23 cellular contexts compared by ENCODE assay signal in genomic region chr15:39376371-39376909, GRCh38.
DNase-seq lines count a peak whose midpoint lies in the region; ATAC-seq, FAIRE-seq and TF ChIP-seq lines count a peak whose summit lies in the region.
"Had no signal": no experiment of that assay in that cellular context is flagged by ENCODE, and none has a peak within 500 bp of the region (broad histone marks: within the 10 kb centered on the region; RNA-seq: fewer than 3 reads in every experiment).

No MANE protein-coding gene starts in this region.

- H3K79me2 ChIP-seq in HepG2 (ENCODE audit: insufficient read depth, low read length), result no peaks in the 10 kb centered on the region
- no peaks in the 10 kb centered on the region for H3K79me2 ChIP-seq in astrocyte (ENCODE audit: insufficient read depth, low read length)
- H3K79me2 ChIP-seq in PC-3 (ENCODE audit: low read length), result no peaks in the 10 kb centered on the region
- no peaks in the 10 kb centered on the region for H3K79me2 ChIP-seq in neural progenitor cell (ENCODE audit: low read depth)

- H3K4me3 Mint-ChIP-seq in astrocyte (ENCODE audit: unreplicated experiment), result no peak overlapping the region
- no peak overlapping the region for H3K4me3 Mint-ChIP-seq in neural progenitor cell
- H3K4me3 Mint-ChIP-seq: activated naive CD8-positive, alpha-beta T cell treated with anti-CD3 and anti-CD28 coated beads, Interleukin-2, amount 50 U/mL, for 24 hours; activated T-helper 1 cell treated with anti-CD3 and anti-CD28 coated beads, Interleukin-12 subunit alpha, Interleukin-12 subunit beta, Interleukin-2, Interleukin-4 antibody, amounts not matched to agents 30 ng/mL and 10 ng/mL and 1 ng/mL, durations not matched to agents 14 hours and 24 hours and 36 hours; GM23338; natural killer cell had no signal

- FAIRE-seq in HepG2 (lab: Jason Lieb, UNC) (no peak), astrocyte (lab: Jason Lieb, UNC) (no peak)
- FAIRE-seq: A204.1 had no signal

- H3K36me3 ChIP-seq in liver (ENCODE audit: control insufficient read depth in 4 of 4, insufficient read depth in 3 of 4, low read depth in 1 of 4, low read length in 3 of 4) (no peaks in the 10 kb centered on the region), HepG2 (replicated peaks in 1 of 2; ENCODE audit: control insufficient read depth in 1 of 2, insufficient read depth in 2 of 2, low read length in 2 of 2) (no peaks in the 10 kb centered on the region), astrocyte (ENCODE audit: insufficient read depth, low read length) (no peaks in the 10 kb centered on the region), right lobe of liver (no peaks in the 10 kb centered on the region), PC-3 (ENCODE audit: low read depth, low read length) (no peaks in the 10 kb centered on the region), neural progenitor cell (no peaks in the 10 kb centered on the region)

- H3K27me3 ChIP-seq in liver (ENCODE audit: control insufficient read depth in 4 of 4, insufficient read depth in 4 of 4, low read length in 3 of 4) (no peaks in the 10 kb centered on the region), HepG2 (ENCODE audit: control insufficient read depth in 1 of 2, insufficient read depth in 2 of 2, low read length in 2 of 2) (no peaks in the 10 kb centered on the region), astrocyte (ENCODE audit: insufficient read depth, low read length) (no peaks in the 10 kb centered on the region), right lobe of liver (no peaks in the 10 kb centered on the region), PC-3 (ENCODE audit: low read length) (no peaks in the 10 kb centered on the region), neural progenitor cell (no peaks in the 10 kb centered on the region)
- H3K27me3 ChIP-seq: testis had no signal

- no peaks in the 10 kb centered on the region for H3K4me1 ChIP-seq in liver (ENCODE audit: control insufficient read depth in 4 of 4, insufficient read depth in 4 of 4, low read length in 3 of 4)
- H3K4me1 ChIP-seq in HepG2 (ENCODE audit: insufficient read depth, low read length), result no peaks in the 10 kb centered on the region
- H3K4me1 ChIP-seq in astrocyte (ENCODE audit: insufficient read depth, low read length), result no peaks in the 10 kb centered on the region
- H3K4me1 ChIP-seq in right lobe of liver, result no peaks in the 10 kb centered on the region
- no peaks in the 10 kb centered on the region; the same call in 1 of the 2 replicates for H3K4me1 ChIP-seq in PC-3 (ENCODE audit: insufficient read depth, low read length)
- no peaks in the 10 kb centered on the region for H3K4me1 ChIP-seq in neural progenitor cell
- H3K4me1 ChIP-seq: testis had no signal

- H3K9ac ChIP-seq in liver (ENCODE audit: low read depth in 1 of 2, low read length in 2 of 2) (no peak overlapping the region), HepG2 (ENCODE audit: insufficient read depth, low read depth, low read length) (no peak overlapping the region), astrocyte (ENCODE audit: low read length) (no peak overlapping the region), PC-3 (ENCODE audit: low read length) (no peak overlapping the region), neural progenitor cell (no peak overlapping the region)

- TF ChIP-seq EP300 in HepG2 (IDR thresholded peaks at IDR 0.05; ENCODE audit: low read depth in 2 of 2, low read length in 2 of 2) (no peak), HepG2 (CRISPR knock-in tag; IDR thresholded peaks at IDR 0.05; ENCODE audit: borderline replicate concordance) (no peak)

- TF ChIP-seq CTCF in liver (IDR thresholded peaks at IDR 0.05; ENCODE audit: low read depth, low read length, missing input control), result no peak
- no peak for TF ChIP-seq CTCF in HepG2 (CRISPR knock-in tag; IDR thresholded peaks at IDR 0.05)
- no peak for TF ChIP-seq CTCF in astrocyte (IDR thresholded peaks at IDR 0.05; ENCODE audit: insufficient read depth, low read depth, low read length)
- TF ChIP-seq CTCF in right lobe of liver (IDR thresholded peaks at IDR 0.05), result no peak
- no peak for TF ChIP-seq CTCF in lower leg skin (IDR thresholded peaks at IDR 0.05)
- no peak for TF ChIP-seq CTCF in PC-3 (conservative IDR thresholded peaks at IDR 0.05; ENCODE audit: low read depth, low read length)
- no peak for TF ChIP-seq CTCF in neural progenitor cell (IDR thresholded peaks at IDR 0.05)

- 86% methylated on average over 1 of the region's 1 CpG for WGBS in liver
- WGBS in HepG2 (ENCODE audit: low lambda C conversion rate), result 84% methylated on average over 1 of the region's 1 CpG
- WGBS in right lobe of liver (ENCODE audit: insufficient coverage, low coverage, low lambda C conversion rate, missing lambda C conversion rate), result 58% methylated on average over 1 of the region's 1 CpG
- WGBS in lower leg skin, 2 donors, result 75 to 96% methylated on average over 1 of the region's 1 CpG

- POLR2A ChIA-PET in HepG2 (lab: Yijun Ruan, JAX), result no interaction called here
- POLR2A ChIA-PET in PC-3 (lab: Charles Lee; ENCODE audit: unreplicated experiment), result no interaction called here

- H3K4me3 ChIP-seq in liver (ENCODE audit: low read depth in 1 of 3, low read length in 3 of 3), result no peak overlapping the region
- H3K4me3 ChIP-seq in HepG2 (replicated peaks in 1 of 3; ENCODE audit: insufficient read depth in 1 of 3, low read depth in 2 of 3, low read length in 3 of 3), result no peak overlapping the region
- no peak overlapping the region for H3K4me3 ChIP-seq in astrocyte (ENCODE audit: insufficient read depth, low read depth, low read length)
- H3K4me3 ChIP-seq in right lobe of liver, result no peak overlapping the region
- H3K4me3 ChIP-seq in lower leg skin (ENCODE audit: low read depth, poor library complexity, severe bottlenecking), result no peak overlapping the region
- H3K4me3 ChIP-seq in PC-3 (ENCODE audit: low read length), result no peak overlapping the region
- H3K4me3 ChIP-seq in neural progenitor cell, result no peak overlapping the region
- H3K4me3 ChIP-seq: GM23338, PC-9, testis had no signal

- H3K9me2 ChIP-seq in PC-3 (replicated peaks; ENCODE audit: low read length), result no peaks in the 10 kb centered on the region

- H3K9me3 ChIP-seq in liver (ENCODE audit: control insufficient read depth in 4 of 4, low read length in 3 of 4) (peaks cover 0 to 3% (median 0%) of the 10 kb centered on the region in 4 donors), HepG2 (ENCODE audit: low read length) (peaks cover 6% of the 10 kb centered on the region; the same call in 1 of the 2 replicates), astrocyte (ENCODE audit: insufficient read depth, low read depth, low read length) (peaks cover 6% of the 10 kb centered on the region), right lobe of liver (no peaks in the 10 kb centered on the region), PC-3 (ENCODE audit: low read length) (no peaks in the 10 kb centered on the region), neural progenitor cell (ENCODE audit: low read depth) (peaks cover 2% of the 10 kb centered on the region)
- H3K9me3 ChIP-seq: testis had no signal

- H3K9me3 Mint-ChIP-seq in astrocyte (ENCODE audit: unreplicated experiment), result peaks cover 5% of the 10 kb centered on the region
- H3K9me3 Mint-ChIP-seq in neural progenitor cell, result peaks cover 7% of the 10 kb centered on the region

- intact Hi-C loops in HepG2 (cut with micrococcal nuclease; ENCODE audit: unreplicated experiment) (no loop called here), right lobe of liver (cut with DNase I) (no loop called here), lower leg skin (cut with DNase I; ENCODE audit: low total_unique reads) (no loop called here), PC-3 (cut with micrococcal nuclease) (no loop called here)

- H2AFZ ChIP-seq in HepG2 (ENCODE audit: low read length) (no peak overlapping the region), astrocyte (ENCODE audit: low read depth, low read length) (no peak overlapping the region), PC-3 (ENCODE audit: low read length) (no peak overlapping the region), neural progenitor cell (replicated peaks) (no peak overlapping the region)
- H2AFZ ChIP-seq: GM23338, PC-9 had no signal

- H3K4me1 Mint-ChIP-seq in astrocyte (ENCODE audit: low read depth, unreplicated experiment) (peaks cover 4% of the 10 kb centered on the region), neural progenitor cell (peaks cover 4% of the 10 kb centered on the region)
- H3K4me1 Mint-ChIP-seq: activated naive CD8-positive, alpha-beta T cell treated with anti-CD3 and anti-CD28 coated beads, Interleukin-2, amount 50 U/mL, for 24 hours; natural killer cell had no signal

- BruUV-seq in HepG2 (replicated peaks; lab: Mats Ljungman, UMichigan), result no TSS peak
- BruUV-seq in PC-3 (replicated peaks; lab: Mats Ljungman, UMichigan), result no TSS peak

- H3K27ac Mint-ChIP-seq in astrocyte (ENCODE audit: unreplicated experiment) (no peak overlapping the region), neural progenitor cell (no peak overlapping the region)
- H3K27ac Mint-ChIP-seq: activated naive CD8-positive, alpha-beta T cell treated with anti-CD3 and anti-CD28 coated beads, Interleukin-2, amount 50 U/mL, for 24 hours; activated T-helper 1 cell treated with anti-CD3 and anti-CD28 coated beads, Interleukin-12 subunit alpha, Interleukin-12 subunit beta, Interleukin-2, Interleukin-4 antibody, amounts not matched to agents 30 ng/mL and 10 ng/mL and 1 ng/mL, durations not matched to agents 14 hours and 24 hours and 36 hours; GM23338; natural killer cell had no signal

- H3F3A ChIP-seq in PC-3 (ENCODE audit: low read length, unreplicated experiment), result no peaks in the 10 kb centered on the region
- no peaks in the 10 kb centered on the region for H3F3A ChIP-seq in neural progenitor cell (ENCODE audit: low read depth)

- CTCF ChIA-PET in HepG2 (lab: Yijun Ruan, JAX; ENCODE audit: low intra/inter-chr PET ratio, low total read pairs) (no interaction called here), PC-3 (lab: Charles Lee) (no interaction called here)

- H4K20me1 ChIP-seq in HepG2 (ENCODE audit: insufficient read depth, low read length) (no peaks in the 10 kb centered on the region), astrocyte (ENCODE audit: insufficient read depth, low read length) (no peaks in the 10 kb centered on the region), PC-3 (ENCODE audit: low read length) (no peaks in the 10 kb centered on the region), neural progenitor cell (ENCODE audit: low read depth) (no peaks in the 10 kb centered on the region)

- DNase-seq in HepG2 (ENCODE audit: low spot score) (no peak), astrocyte (ENCODE audit: low read depth) (peak; percentile 64), right lobe of liver (no peak), NCI-H2171 (lab: John Stamatoyannopoulos, UW) (no peak), lower leg skin (ENCODE audit: low spot score in 2 of 2) (no peak), PC-3 (no peak), neural progenitor cell (ENCODE audit: low spot score) (no peak)
- DNase-seq: activated CD4-positive, CD25-positive, alpha-beta regulatory T cell; activated naive CD8-positive, alpha-beta T cell treated with anti-CD3 and anti-CD28 coated beads, Interleukin-2, amount 50 U/mL, for 24 hours; central memory CD4-positive, alpha-beta T cell; DMS153; head of caudate nucleus; natural killer cell; NCI-H2029 treated with DMSO at 0.1 percent for 48 hours; NCI-H510A treated with DMSO at 0.1 percent for 48 hours; testis had no signal

- ATAC-seq in HepG2 (no peak), right lobe of liver (peak in 3 of 4 donors; percentile 34 to 52 (median 45)), PC-3 (no peak)
- ATAC-seq: activated naive CD8-positive, alpha-beta T cell treated with anti-CD3 and anti-CD28 coated beads, Interleukin-2, amount 50 U/mL, for 24 hours; esophagus mucosa; GM23338; natural killer cell had no signal

- H3K36me3 Mint-ChIP-seq in astrocyte (ENCODE audit: low read depth, unreplicated experiment) (peaks cover 1% of the 10 kb centered on the region), neural progenitor cell (no peaks in the 10 kb centered on the region)
- H3K36me3 Mint-ChIP-seq: natural killer cell had no signal

- in situ Hi-C loops in HepG2 (cut with HindIII; ENCODE audit: extremely low pct_ligation_motif_present, low pct_unique_long_range_greater_than_20kb), result no loop called here

- TF ChIP-seq POLR2A in HepG2 (IDR thresholded peaks at IDR 0.05; ENCODE audit: insufficient read depth in 1 of 2, low read depth in 2 of 2, low read length in 2 of 2) (no peak), right lobe of liver (IDR thresholded peaks at IDR 0.05) (no peak), lower leg skin (IDR thresholded peaks at IDR 0.05) (no peak)

- H3K27ac ChIP-seq in liver (ENCODE audit: low read depth in 1 of 2, low read length in 2 of 2), result no peak overlapping the region
- no peak overlapping the region for H3K27ac ChIP-seq in HepG2 (ENCODE audit: extremely low read length, insufficient read depth, low read length)
- H3K27ac ChIP-seq in astrocyte (ENCODE audit: low read depth, low read length), result no peak overlapping the region
- H3K27ac ChIP-seq in right lobe of liver, result no peak overlapping the region
- H3K27ac ChIP-seq in PC-3 (ENCODE audit: low read length), result no peak overlapping the region
- H3K27ac ChIP-seq in neural progenitor cell, result no peak overlapping the region
- H3K27ac ChIP-seq: C4-2B, PC-9, testis had no signal

- H3K27me3 Mint-ChIP-seq in astrocyte (ENCODE audit: low read depth, unreplicated experiment), result no peaks in the 10 kb centered on the region
- no peaks in the 10 kb centered on the region for H3K27me3 Mint-ChIP-seq in neural progenitor cell (ENCODE audit: insufficient read depth, low read depth)

- H3K4me2 ChIP-seq in HepG2 (ENCODE audit: low read depth, low read length) (no peak overlapping the region), astrocyte (ENCODE audit: low read length) (no peak overlapping the region), PC-3 (ENCODE audit: low read length) (no peak overlapping the region), neural progenitor cell (no peak overlapping the region)
- H3K4me2 ChIP-seq: GM23338, PC-9 had no signal

- TF ChIP-seq RAD21 in liver (IDR thresholded peaks at IDR 0.05), result no peak
- TF ChIP-seq RAD21 in HepG2 (CRISPR knock-in tag; IDR thresholded peaks at IDR 0.05), result no peak

Comparison
In these comparisons a context has a peak if more than half of its experiments do, and no peak if none do; other contexts are left out.
1. ATAC-seq: peak in right lobe of liver (3 of 4); none in HepG2 (single experiment) and PC-3 (single experiment).